ENCODE assay signal across 1 cellular context in the genomic region with DNA sequence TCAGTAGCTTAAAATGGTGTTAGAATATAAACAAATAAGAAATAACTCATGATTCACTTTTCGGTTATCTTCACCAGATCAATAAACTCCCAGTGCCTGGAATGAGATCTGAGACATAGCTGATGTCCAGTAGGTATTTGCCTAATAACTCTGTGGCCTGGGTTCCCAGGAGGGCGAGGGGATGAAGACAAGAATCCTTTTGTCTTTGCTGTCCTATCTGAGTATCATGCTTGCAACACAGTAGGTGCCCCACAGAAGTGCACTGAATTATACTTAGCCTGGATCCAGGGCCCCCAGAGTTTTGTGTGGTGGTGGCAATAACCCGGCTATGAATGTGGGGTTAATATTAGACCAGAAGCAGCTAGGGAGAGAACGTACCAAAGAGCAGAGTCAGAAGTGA.
A peak's percentile ranks its signal among the peaks of the same experiment; 100 is the strongest.
TF ChIP-seq lines count a peak whose summit lies in the region.

No MANE protein-coding gene starts in this region.

TF ChIP-seq in HepG2, 621 proteins besides CTCF, POLR2A, EP300 and RAD21 (continued from another document and continues in another):
- TF ChIP-seq, protein P1, sequence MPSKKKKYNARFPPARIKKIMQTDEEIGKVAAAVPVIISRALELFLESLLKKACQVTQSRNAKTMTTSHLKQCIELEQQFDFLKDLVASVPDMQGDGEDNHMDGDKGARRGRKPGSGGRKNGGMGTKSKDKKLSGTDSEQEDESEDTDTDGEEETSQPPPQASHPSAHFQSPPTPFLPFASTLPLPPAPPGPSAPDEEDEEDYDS (CRISPR knock-in tag; IDR thresholded peaks at IDR 0.05): 0 out of 2 replicates have a peak, but pooled peaks have one; percentile 15
- TF ChIP-seq ZNF292 (CRISPR knock-in tag; IDR thresholded peaks at IDR 0.05; ENCODE audit: borderline replicate concordance, low read depth) (peak; percentile 57; the same call in 1 of the 2 replicates), HNRNPLL (IDR thresholded peaks at IDR 0.05; ENCODE audit: low read depth, low read length, poor library complexity, severe bottlenecking) (no peak), ZSCAN29 (CRISPR knock-in tag; conservative IDR thresholded peaks at IDR 0.05) (peak; percentile 87), POGZ (CRISPR knock-in tag; IDR thresholded peaks at IDR 0.05) (peak; percentile 44; the same call in 1 of the 2 replicates), ZNF331 (CRISPR knock-in tag; IDR thresholded peaks at IDR 0.05) (peak; percentile 69; the same call in 1 of the 2 replicates), CREB1 (IDR thresholded peaks at IDR 0.05) (no peak), CREB1 (CRISPR knock-in tag; IDR thresholded peaks at IDR 0.05) (peak; percentile 63; the same call in 1 of the 2 replicates), SATB2 (CRISPR knock-in tag; IDR thresholded peaks at IDR 0.05) (peak; percentile 72; the same call in 1 of the 2 replicates), SOX13 (IDR thresholded peaks at IDR 0.05) (peak; percentile 73), SOX13 (CRISPR knock-in tag; conservative IDR thresholded peaks at IDR 0.05 in 1 of 2, IDR thresholded peaks at IDR 0.05 in 1 of 2) (peak in 1 of 2 experiments; percentile 94; a peak in 2 of 4 replicates), NR2F6 (IDR thresholded peaks at IDR 0.05) (peak; percentile 60), NR2F6 (CRISPR knock-in tag; IDR thresholded peaks at IDR 0.05) (peak; percentile 66), YEATS4 (CRISPR knock-in tag; IDR thresholded peaks at IDR 0.05; ENCODE audit: borderline replicate concordance) (peak; percentile 57; the same call in 1 of the 2 replicates), XRCC5 (optimal IDR thresholded peaks at IDR 0.05; ENCODE audit: low read length) (peak; percentile 61), ZNF256 (CRISPR knock-in tag; conservative IDR thresholded peaks at IDR 0.05) (no peak), ZBTB3 (CRISPR knock-in tag; IDR thresholded peaks at IDR 0.05; ENCODE audit: borderline replicate concordance, low read depth) (peak; percentile 47; the same call in 1 of the 2 replicates), GATAD2A (CRISPR knock-in tag; IDR thresholded peaks at IDR 0.05) (peak; percentile 93), ZSCAN22 (CRISPR knock-in tag; IDR thresholded peaks at IDR 0.05) (no peak), RFX3 (CRISPR knock-in tag; IDR thresholded peaks at IDR 0.05) (no peak), ASH2L (IDR thresholded peaks at IDR 0.05; ENCODE audit: insufficient read length, low read depth, low read length) (peak; percentile 44), FOXK1 (CRISPR knock-in tag; IDR thresholded peaks at IDR 0.05; ENCODE audit: borderline replicate concordance, low read depth) (peak; percentile 11; the same call in 1 of the 2 replicates), ZNF879 (CRISPR knock-in tag; IDR thresholded peaks at IDR 0.05) (no peak), CBX5 (CRISPR knock-in tag; IDR thresholded peaks at IDR 0.05; ENCODE audit: borderline replicate concordance) (peak; percentile 59; the same call in 1 of the 2 replicates), LCORL (IDR thresholded peaks at IDR 0.05) (no peak), LCORL (CRISPR knock-in tag; IDR thresholded peaks at IDR 0.05) (0 out of 2 replicates have a peak, but pooled peaks have one; percentile 35), RCOR2 (CRISPR knock-in tag; IDR thresholded peaks at IDR 0.05) (peak; percentile 60; the same call in 1 of the 2 replicates), SRSF4 (IDR thresholded peaks at IDR 0.05; ENCODE audit: low read depth, low read length, poor library complexity, severe bottlenecking) (no peak), MTA1 (CRISPR knock-in tag; IDR thresholded peaks at IDR 0.05; ENCODE audit: borderline replicate concordance) (no peak), ZNF501 (CRISPR knock-in tag; IDR thresholded peaks at IDR 0.05) (no peak), CREM (IDR thresholded peaks at IDR 0.05) (peak; percentile 72; the same call in 1 of the 2 replicates), CREM (CRISPR knock-in tag; IDR thresholded peaks at IDR 0.05) (no peak), NR2C2 (CRISPR knock-in tag; IDR thresholded peaks at IDR 0.05; ENCODE audit: borderline replicate concordance) (peak; percentile 24; the same call in 1 of the 2 replicates), ZNF773 (CRISPR knock-in tag; IDR thresholded peaks at IDR 0.05; ENCODE audit: borderline replicate concordance) (no peak)
- TF ChIP-seq, protein P2, sequence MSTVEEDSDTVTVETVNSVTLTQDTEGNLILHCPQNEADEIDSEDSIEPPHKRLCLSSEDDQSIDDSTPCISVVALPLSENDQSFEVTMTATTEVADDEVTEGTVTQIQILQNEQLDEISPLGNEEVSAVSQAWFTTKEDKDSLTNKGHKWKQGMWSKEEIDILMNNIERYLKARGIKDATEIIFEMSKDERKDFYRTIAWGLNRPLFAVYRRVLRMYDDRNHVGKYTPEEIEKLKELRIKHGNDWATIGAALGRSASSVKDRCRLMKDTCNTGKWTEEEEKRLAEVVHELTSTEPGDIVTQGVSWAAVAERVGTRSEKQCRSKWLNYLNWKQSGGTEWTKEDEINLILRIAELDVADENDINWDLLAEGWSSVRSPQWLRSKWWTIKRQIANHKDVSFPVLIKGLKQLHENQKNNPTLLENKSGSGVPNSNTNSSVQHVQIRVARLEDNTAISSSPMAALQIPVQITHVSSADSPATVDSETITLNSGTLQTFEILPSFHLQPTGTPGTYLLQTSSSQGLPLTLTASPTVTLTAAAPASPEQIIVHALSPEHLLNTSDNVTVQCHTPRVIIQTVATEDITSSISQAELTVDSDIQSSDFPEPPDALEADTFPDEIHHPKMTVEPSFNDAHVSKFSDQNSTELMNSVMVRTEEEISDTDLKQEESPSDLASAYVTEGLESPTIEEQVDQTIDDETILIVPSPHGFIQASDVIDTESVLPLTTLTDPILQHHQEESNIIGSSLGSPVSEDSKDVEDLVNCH (CRISPR knock-in tag; IDR thresholded peaks at IDR 0.05): no peak
- TF ChIP-seq, protein P3, sequence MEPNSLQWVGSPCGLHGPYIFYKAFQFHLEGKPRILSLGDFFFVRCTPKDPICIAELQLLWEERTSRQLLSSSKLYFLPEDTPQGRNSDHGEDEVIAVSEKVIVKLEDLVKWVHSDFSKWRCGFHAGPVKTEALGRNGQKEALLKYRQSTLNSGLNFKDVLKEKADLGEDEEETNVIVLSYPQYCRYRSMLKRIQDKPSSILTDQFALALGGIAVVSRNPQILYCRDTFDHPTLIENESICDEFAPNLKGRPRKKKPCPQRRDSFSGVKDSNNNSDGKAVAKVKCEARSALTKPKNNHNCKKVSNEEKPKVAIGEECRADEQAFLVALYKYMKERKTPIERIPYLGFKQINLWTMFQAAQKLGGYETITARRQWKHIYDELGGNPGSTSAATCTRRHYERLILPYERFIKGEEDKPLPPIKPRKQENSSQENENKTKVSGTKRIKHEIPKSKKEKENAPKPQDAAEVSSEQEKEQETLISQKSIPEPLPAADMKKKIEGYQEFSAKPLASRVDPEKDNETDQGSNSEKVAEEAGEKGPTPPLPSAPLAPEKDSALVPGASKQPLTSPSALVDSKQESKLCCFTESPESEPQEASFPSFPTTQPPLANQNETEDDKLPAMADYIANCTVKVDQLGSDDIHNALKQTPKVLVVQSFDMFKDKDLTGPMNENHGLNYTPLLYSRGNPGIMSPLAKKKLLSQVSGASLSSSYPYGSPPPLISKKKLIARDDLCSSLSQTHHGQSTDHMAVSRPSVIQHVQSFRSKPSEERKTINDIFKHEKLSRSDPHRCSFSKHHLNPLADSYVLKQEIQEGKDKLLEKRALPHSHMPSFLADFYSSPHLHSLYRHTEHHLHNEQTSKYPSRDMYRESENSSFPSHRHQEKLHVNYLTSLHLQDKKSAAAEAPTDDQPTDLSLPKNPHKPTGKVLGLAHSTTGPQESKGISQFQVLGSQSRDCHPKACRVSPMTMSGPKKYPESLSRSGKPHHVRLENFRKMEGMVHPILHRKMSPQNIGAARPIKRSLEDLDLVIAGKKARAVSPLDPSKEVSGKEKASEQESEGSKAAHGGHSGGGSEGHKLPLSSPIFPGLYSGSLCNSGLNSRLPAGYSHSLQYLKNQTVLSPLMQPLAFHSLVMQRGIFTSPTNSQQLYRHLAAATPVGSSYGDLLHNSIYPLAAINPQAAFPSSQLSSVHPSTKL (CRISPR knock-in tag; IDR thresholded peaks at IDR 0.05): peak; percentile 89
- TF ChIP-seq, protein P4, sequence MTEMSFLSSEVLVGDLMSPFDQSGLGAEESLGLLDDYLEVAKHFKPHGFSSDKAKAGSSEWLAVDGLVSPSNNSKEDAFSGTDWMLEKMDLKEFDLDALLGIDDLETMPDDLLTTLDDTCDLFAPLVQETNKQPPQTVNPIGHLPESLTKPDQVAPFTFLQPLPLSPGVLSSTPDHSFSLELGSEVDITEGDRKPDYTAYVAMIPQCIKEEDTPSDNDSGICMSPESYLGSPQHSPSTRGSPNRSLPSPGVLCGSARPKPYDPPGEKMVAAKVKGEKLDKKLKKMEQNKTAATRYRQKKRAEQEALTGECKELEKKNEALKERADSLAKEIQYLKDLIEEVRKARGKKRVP (CRISPR knock-in tag; IDR thresholded peaks at IDR 0.05): peak in 1 of 2 experiments; percentile 61; a peak in 2 of 4 replicates
- TF ChIP-seq, protein P5, sequence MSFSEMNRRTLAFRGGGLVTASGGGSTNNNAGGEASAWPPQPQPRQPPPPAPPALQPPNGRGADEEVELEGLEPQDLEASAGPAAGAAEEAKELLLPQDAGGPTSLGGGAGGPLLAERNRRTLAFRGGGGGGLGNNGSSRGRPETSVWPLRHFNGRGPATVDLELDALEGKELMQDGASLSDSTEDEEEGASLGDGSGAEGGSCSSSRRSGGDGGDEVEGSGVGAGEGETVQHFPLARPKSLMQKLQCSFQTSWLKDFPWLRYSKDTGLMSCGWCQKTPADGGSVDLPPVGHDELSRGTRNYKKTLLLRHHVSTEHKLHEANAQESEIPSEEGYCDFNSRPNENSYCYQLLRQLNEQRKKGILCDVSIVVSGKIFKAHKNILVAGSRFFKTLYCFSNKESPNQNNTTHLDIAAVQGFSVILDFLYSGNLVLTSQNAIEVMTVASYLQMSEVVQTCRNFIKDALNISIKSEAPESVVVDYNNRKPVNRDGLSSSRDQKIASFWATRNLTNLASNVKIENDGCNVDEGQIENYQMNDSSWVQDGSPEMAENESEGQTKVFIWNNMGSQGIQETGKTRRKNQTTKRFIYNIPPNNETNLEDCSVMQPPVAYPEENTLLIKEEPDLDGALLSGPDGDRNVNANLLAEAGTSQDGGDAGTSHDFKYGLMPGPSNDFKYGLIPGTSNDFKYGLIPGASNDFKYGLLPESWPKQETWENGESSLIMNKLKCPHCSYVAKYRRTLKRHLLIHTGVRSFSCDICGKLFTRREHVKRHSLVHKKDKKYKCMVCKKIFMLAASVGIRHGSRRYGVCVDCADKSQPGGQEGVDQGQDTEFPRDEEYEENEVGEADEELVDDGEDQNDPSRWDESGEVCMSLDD (CRISPR knock-in tag; IDR thresholded peaks at IDR 0.05; ENCODE audit: borderline replicate concordance): peak; percentile 91; the same call in 1 of the 2 replicates
- TF ChIP-seq, protein P6, sequence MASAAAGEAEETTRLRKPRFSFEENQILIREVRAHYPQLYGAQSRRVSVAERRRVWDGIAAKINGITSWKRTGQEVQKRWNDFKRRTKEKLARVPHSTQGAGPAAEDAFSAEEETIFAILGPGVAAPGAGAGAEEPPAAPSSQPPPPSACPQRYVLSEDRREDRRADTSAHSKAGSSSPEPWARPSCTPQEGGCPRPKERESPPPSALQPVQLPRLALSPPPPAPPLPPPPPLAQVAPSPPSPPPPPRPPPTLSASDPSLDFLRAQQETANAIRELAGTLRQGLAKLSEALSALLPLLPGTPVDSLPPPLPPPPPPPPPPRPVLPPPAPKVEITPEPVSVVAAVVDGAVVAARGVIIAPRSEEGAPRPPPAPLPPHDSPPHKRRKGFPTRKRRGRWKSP (CRISPR knock-in tag; IDR thresholded peaks at IDR 0.05): peak; percentile 50; the same call in 1 of the 2 replicates
- TF ChIP-seq, protein P7, sequence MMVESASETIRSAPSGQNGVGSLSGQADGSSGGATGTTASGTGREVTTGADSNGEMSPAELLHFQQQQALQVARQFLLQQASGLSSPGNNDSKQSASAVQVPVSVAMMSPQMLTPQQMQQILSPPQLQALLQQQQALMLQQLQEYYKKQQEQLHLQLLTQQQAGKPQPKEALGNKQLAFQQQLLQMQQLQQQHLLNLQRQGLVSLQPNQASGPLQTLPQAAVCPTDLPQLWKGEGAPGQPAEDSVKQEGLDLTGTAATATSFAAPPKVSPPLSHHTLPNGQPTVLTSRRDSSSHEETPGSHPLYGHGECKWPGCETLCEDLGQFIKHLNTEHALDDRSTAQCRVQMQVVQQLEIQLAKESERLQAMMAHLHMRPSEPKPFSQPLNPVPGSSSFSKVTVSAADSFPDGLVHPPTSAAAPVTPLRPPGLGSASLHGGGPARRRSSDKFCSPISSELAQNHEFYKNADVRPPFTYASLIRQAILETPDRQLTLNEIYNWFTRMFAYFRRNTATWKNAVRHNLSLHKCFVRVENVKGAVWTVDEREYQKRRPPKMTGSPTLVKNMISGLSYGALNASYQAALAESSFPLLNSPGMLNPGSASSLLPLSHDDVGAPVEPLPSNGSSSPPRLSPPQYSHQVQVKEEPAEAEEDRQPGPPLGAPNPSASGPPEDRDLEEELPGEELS (CRISPR knock-in tag; IDR thresholded peaks at IDR 0.05): peak; percentile 87
- TF ChIP-seq, protein P8, sequence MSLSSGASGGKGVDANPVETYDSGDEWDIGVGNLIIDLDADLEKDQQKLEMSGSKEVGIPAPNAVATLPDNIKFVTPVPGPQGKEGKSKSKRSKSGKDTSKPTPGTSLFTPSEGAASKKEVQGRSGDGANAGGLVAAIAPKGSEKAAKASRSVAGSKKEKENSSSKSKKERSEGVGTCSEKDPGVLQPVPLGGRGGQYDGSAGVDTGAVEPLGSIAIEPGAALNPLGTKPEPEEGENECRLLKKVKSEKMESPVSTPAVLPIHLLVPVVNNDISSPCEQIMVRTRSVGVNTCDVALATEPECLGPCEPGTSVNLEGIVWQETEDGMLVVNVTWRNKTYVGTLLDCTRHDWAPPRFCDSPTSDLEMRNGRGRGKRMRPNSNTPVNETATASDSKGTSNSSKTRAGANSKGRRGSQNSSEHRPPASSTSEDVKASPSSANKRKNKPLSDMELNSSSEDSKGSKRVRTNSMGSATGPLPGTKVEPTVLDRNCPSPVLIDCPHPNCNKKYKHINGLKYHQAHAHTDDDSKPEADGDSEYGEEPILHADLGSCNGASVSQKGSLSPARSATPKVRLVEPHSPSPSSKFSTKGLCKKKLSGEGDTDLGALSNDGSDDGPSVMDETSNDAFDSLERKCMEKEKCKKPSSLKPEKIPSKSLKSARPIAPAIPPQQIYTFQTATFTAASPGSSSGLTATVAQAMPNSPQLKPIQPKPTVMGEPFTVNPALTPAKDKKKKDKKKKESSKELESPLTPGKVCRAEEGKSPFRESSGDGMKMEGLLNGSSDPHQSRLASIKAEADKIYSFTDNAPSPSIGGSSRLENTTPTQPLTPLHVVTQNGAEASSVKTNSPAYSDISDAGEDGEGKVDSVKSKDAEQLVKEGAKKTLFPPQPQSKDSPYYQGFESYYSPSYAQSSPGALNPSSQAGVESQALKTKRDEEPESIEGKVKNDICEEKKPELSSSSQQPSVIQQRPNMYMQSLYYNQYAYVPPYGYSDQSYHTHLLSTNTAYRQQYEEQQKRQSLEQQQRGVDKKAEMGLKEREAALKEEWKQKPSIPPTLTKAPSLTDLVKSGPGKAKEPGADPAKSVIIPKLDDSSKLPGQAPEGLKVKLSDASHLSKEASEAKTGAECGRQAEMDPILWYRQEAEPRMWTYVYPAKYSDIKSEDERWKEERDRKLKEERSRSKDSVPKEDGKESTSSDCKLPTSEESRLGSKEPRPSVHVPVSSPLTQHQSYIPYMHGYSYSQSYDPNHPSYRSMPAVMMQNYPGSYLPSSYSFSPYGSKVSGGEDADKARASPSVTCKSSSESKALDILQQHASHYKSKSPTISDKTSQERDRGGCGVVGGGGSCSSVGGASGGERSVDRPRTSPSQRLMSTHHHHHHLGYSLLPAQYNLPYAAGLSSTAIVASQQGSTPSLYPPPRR (CRISPR knock-in tag; IDR thresholded peaks at IDR 0.05; ENCODE audit: borderline replicate concordance): peak; percentile 64; the same call in 1 of the 2 replicates
